ENCODE assay signal across 9 cellular contexts in genomic region chr19:46372901-46373572, GRCh38. TPM values are rescaled to one million over a fixed set of nuclear protein-coding genes. Genes with fewer than 3 reads are reported as not detected.
DNase-seq lines count a peak whose midpoint lies in the region; ATAC-seq and TF ChIP-seq lines count a peak whose summit lies in the region.
"Had no signal": no experiment of that assay in that cellular context is flagged by ENCODE, and none has a peak within 500 bp of the region (broad histone marks: within the 10 kb centered on the region; RNA-seq: fewer than 3 reads in every experiment).

No MANE protein-coding gene starts in this region.

- DNase-seq in GM04504 (ENCODE audit: low read depth), result peak; percentile 33
- peak; percentile 62 for DNase-seq in fibroblast of mammary gland (ENCODE audit: low read depth)
- DNase-seq in gastrocnemius medialis, result no peak
- DNase-seq in NCI-H2107 (lab: John Stamatoyannopoulos, UW), result no peak
- DNase-seq: activated B cell treated with CpG ODN at 0.5 μM for 24 hours had no signal

- H3K9ac ChIP-seq in OCI-LY3 (ENCODE audit: low read length), result no peak overlapping the region

- in situ Hi-C loops in gastrocnemius medialis (cut with MboI; ENCODE audit: low sequenced_read_pairs in 4 of 4), result no loop called here

- intact Hi-C loops in gastrocnemius medialis (cut with DNase I; ENCODE audit: low total_unique reads), result no loop called here

- peaks cover 34% of the 10 kb centered on the region for H4K20me1 ChIP-seq in OCI-LY3 (ENCODE audit: insufficient read depth, low read length)

- no peak for TF ChIP-seq POLR2A in gastrocnemius medialis (IDR thresholded peaks at IDR 0.05)

- no peak overlapping the region for H2AFZ ChIP-seq in OCI-LY3 (ENCODE audit: low read depth, low read length)

- H3K36me3 ChIP-seq in OCI-LY3 (replicated peaks; ENCODE audit: low read depth, low read length) (peaks cover 55% of the 10 kb centered on the region), gastrocnemius medialis (peaks cover 0 to 13% of the 10 kb centered on the region in 2 donors)

- no peak overlapping the region for H3K4me2 ChIP-seq in OCI-LY3 (ENCODE audit: low read length)

- ATAC-seq in gastrocnemius medialis (no peak), HG02970 (IDR thresholded peaks at IDR 0.05; ENCODE audit: low FRiP score, unreplicated experiment) (no peak), HG03135 (IDR thresholded peaks at IDR 0.05; ENCODE audit: unreplicated experiment) (no peak), HG02588 (IDR thresholded peaks at IDR 0.05; ENCODE audit: unreplicated experiment) (no peak)

- H3K27me3 ChIP-seq in OCI-LY3 (ENCODE audit: low read depth, low read length), result no peaks in the 10 kb centered on the region
- H3K27me3 ChIP-seq in gastrocnemius medialis, result no peaks in the 10 kb centered on the region

- no peaks in the 10 kb centered on the region for H3K9me3 ChIP-seq in OCI-LY3 (ENCODE audit: insufficient read depth, low read length)
- no peaks in the 10 kb centered on the region for H3K9me3 ChIP-seq in gastrocnemius medialis

- H3K27ac ChIP-seq in OCI-LY3 (ENCODE audit: low read length) (no peak overlapping the region), gastrocnemius medialis (peak overlapping the region in 3 of 4 donors; percentile 46 to 58 (median 52))

- TF ChIP-seq CTCF in OCI-LY3 (IDR thresholded peaks at IDR 0.05; ENCODE audit: low read depth, low read length) (peak; percentile 15; the same call in 1 of the 2 replicates), fibroblast of mammary gland (conservative IDR thresholded peaks at IDR 0.05; ENCODE audit: control insufficient read depth, insufficient read depth, low read depth, low read length) (peak; percentile 39), gastrocnemius medialis (IDR thresholded peaks at IDR 0.05 in 4 of 5, conservative IDR thresholded peaks at IDR 0.05 in 1 of 5) (no peak)

- H3K4me3 ChIP-seq in OCI-LY3 (ENCODE audit: low read length) (no peak overlapping the region), fibroblast of mammary gland (ENCODE audit: control insufficient read depth, low read depth, low read length) (no peak overlapping the region), gastrocnemius medialis (no peak overlapping the region)

- peaks cover 63% of the 10 kb centered on the region for H3K79me2 ChIP-seq in OCI-LY3 (ENCODE audit: low read length)

- H3K4me1 ChIP-seq in OCI-LY3 (ENCODE audit: low read length) (no peaks in the 10 kb centered on the region), gastrocnemius medialis (peaks cover 24 to 28% of the 10 kb centered on the region in 2 donors)

RNA-seq across cellular contexts. Expression of gene PPP5C, which starts 26.1 kb away (rescaled TPM):
- 10 to 100 TPM; 47.4 to 74.9 (median 62.8) TPM for total RNA-seq in gastrocnemius medialis

RNA-seq across cellular contexts. Expression of gene CCDC8, which starts 40.3 kb away (rescaled TPM):
- total RNA-seq in gastrocnemius medialis, result 1 to 10 TPM in 1 of 4 donors, under 1 TPM in 3; 0.46 to 1.6 (median 0.75) TPM
- total RNA-seq: activated B cell treated with CpG ODN at 0.5 μM for 24 hours had no signal

RNA-seq across cellular contexts. Expression of gene PNMA8C, which starts 55.7 kb away (rescaled TPM):
- total RNA-seq in gastrocnemius medialis, result not detected
- total RNA-seq: activated B cell treated with CpG ODN at 0.5 μM for 24 hours had no signal

Comparison
In these comparisons a context has a peak if more than half of its experiments do, and no peak if none do; other contexts are left out.
1. DNase-seq: peak in GM04504 (single experiment) and fibroblast of mammary gland (single experiment); none in gastrocnemius medialis (0 of 2) and NCI-H2107 (single experiment).
2. CTCF ChIP-seq: peak in OCI-LY3 (single experiment) and fibroblast of mammary gland (single experiment); none in gastrocnemius medialis (0 of 5).